ENCODE assay signal across 24 cellular contexts in the genomic region with DNA sequence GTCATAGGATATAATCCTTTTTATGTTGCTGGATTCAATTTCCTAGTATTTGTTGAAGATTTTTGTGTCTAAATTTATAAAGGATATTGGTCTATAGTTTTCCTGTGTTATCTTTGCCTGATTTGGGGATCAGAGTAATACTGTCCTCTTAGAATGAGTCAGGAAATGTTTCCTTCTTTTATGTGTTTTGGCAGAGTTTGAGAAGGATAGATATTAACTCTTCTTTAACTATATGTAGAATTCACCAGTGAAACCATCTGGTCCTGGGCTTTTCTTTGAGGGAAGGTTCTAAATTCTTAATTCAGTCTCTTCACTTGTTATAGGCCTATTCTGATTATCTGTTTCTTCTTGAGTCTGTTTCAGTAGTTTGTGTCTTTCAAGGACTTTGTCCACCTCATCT.
"Had no signal": no experiment of that assay in that cellular context is flagged by ENCODE, and none has a peak within 500 bp of the region (broad histone marks: within the 10 kb centered on the region; RNA-seq: fewer than 3 reads in every experiment).

No MANE protein-coding gene starts in this region.

- H3K27me3 ChIP-seq: body of pancreas had no signal

- ATAC-seq: activated CD4-positive, alpha-beta T cell treated with anti-CD3 and anti-CD28 coated beads for 36 hours; activated CD8-positive, alpha-beta memory T cell treated with anti-CD3 and anti-CD28 coated beads, Interleukin-2, amount 10 ng/mL, durations not matched to agents 7 days and 5 days; activated CD8-positive, alpha-beta T cell treated with anti-CD3 and anti-CD28 coated beads, Interleukin-2, amount 10 ng/mL, durations not matched to agents 7 days and 5 days; activated naive CD8-positive, alpha-beta T cell treated with anti-CD3 and anti-CD28 coated beads, Interleukin-2, amount 50 U/mL, for 24 hours; body of pancreas; esophagus mucosa had no signal

- H3K36me3 ChIP-seq: adrenal gland had no signal

- H3K4me3 ChIP-seq: adrenal gland, body of pancreas had no signal

- H3K9me3 ChIP-seq: adrenal gland had no signal

- DNase-seq: activated CD4-positive, alpha-beta memory T cell treated with anti-CD3 and anti-CD28 coated beads for 36 hours; activated CD4-positive, alpha-beta T cell treated with anti-CD3 and anti-CD28 coated beads for 36 hours; activated CD4-positive, alpha-beta T cell treated with anti-CD3 and anti-CD28 coated beads, Interleukin-2, amount 10 ng/mL, durations not matched to agents 24 days and 14 days; activated CD4-positive, CD25-positive, alpha-beta regulatory T cell; activated CD4-positive, CD25-positive, alpha-beta regulatory T cell treated with anti-CD3 and anti-CD28 coated beads, Interleukin-2, amount 50 U/mL, for 72 hours; activated CD8-positive, alpha-beta memory T cell treated with anti-CD3 and anti-CD28 coated beads, Interleukin-2, amount 10 ng/mL, durations not matched to agents 7 days and 5 days; activated CD8-positive, alpha-beta memory T cell treated with anti-CD3 and anti-CD28 coated beads, Interleukin-2, amount 50 U/mL, for 4 hours; activated CD8-positive, alpha-beta T cell treated with anti-CD3 and anti-CD28 coated beads, Interleukin-2, amount 10 ng/mL, durations not matched to agents 7 days and 5 days; activated effector memory CD4-positive, alpha-beta T cell treated with anti-CD3 and anti-CD28 coated beads, Interleukin-2, amount 50 U/mL, for 16 hours; activated naive CD4-positive, alpha-beta T cell treated with anti-CD3 and anti-CD28 coated beads for 36 hours; activated naive CD8-positive, alpha-beta T cell treated with anti-CD3 and anti-CD28 coated beads for 36 hours; activated naive CD8-positive, alpha-beta T cell treated with anti-CD3 and anti-CD28 coated beads, Interleukin-2, amount 50 U/mL, for 24 hours; activated T-cell treated with anti-CD3 and anti-CD28 coated beads, Interleukin-2, amount 50 U/mL, for 1 hour; activated T-cell treated with anti-CD3 and anti-CD28 coated beads, Interleukin-2, amount 50 U/mL, for 48 hours; adrenal gland; amygdala; aorta; body of pancreas; caudate nucleus; cortex of kidney; effector CD8-positive, alpha-beta T cell; head of caudate nucleus; T-helper 2 cell had no signal

- H3K27ac ChIP-seq: adrenal gland, body of pancreas had no signal

- H3K4me1 ChIP-seq: adrenal gland, body of pancreas had no signal
